21 cellular contexts compared by ENCODE assay signal in the genomic region with DNA sequence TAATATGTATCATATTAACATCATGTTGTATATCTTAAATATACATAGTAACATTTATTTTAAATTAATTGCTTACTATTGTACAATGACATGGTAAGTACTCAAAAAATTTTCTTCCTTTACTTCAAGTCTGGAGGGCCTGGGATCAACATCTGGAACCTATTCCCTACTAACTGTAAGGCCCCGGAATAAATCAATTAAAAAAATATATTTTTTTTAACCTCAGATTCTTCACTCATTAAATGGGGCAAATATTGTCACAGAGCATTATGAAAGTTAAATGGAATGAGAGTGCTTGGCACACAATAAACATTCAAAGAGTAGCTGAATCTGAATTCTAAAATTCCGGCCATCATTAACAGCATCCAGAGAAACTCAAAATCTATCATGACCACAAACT.
"Had no signal": no experiment of that assay in that cellular context is flagged by ENCODE, and none has a peak within 500 bp of the region (broad histone marks: within the 10 kb centered on the region; RNA-seq: fewer than 3 reads in every experiment).

No MANE protein-coding gene starts in this region.

- DNase-seq: activated CD4-positive, alpha-beta T cell treated with anti-CD3 and anti-CD28 coated beads, Interleukin-2, amount 10 ng/mL, durations not matched to agents 7 days and 5 days; activated CD4-positive, CD25-positive, alpha-beta regulatory T cell; activated CD8-positive, alpha-beta memory T cell treated with anti-CD3 and anti-CD28 coated beads, Interleukin-2, amount 50 U/mL, for 48 hours; aorta; cerebellar nuclear complex; endodermal cell; kidney; left lung; nephron progenitor cell; occipital lobe; right cardiac atrium; stimulated activated CD4-positive, alpha-beta T cell treated with anti-CD3 and anti-CD28 coated beads, Interleukin-15, amount 100 ng/mL, for 24 hours; stimulated activated CD4-positive, alpha-beta T cell treated with anti-CD3 and anti-CD28 coated beads, Interleukin-4, amount 100 ng/mL, for 24 hours; stimulated activated naive CD4-positive, alpha-beta T cell treated with Interleukin-2 at 50 U/mL for 16 hours; substantia nigra; uterus had no signal

- H3K9me3 ChIP-seq: left lung, prostate gland, tibial nerve, uterus had no signal

- H3K36me3 ChIP-seq: left lung, prostate gland, tibial nerve, uterus had no signal

- H3K4me1 Mint-ChIP-seq: endodermal cell, nephron progenitor cell had no signal

- H2AFZ ChIP-seq: hepatocyte had no signal

- H3K4me1 ChIP-seq: prostate gland had no signal

- H3K27me3 Mint-ChIP-seq: activated CD4-positive, alpha-beta T cell treated with anti-CD3 and anti-CD28 coated beads, Interleukin-2, amount 10 ng/mL, durations not matched to agents 7 days and 5 days had no signal

- H3K27ac Mint-ChIP-seq: activated CD4-positive, alpha-beta T cell treated with anti-CD3 and anti-CD28 coated beads, Interleukin-2, amount 10 ng/mL, durations not matched to agents 7 days and 5 days; endodermal cell; nephron progenitor cell; T-helper 1 cell treated with Interleukin-12 subunit alpha and Interleukin-12 subunit beta and Interleukin-4 antibody, amounts not matched to agents 30 μg/mL and 1 μg/mL, for 36 hours had no signal

- H3K27ac ChIP-seq: hepatocyte, left lung, prostate gland, skin epidermis, tibial nerve, uterus had no signal

- H3K4me3 ChIP-seq: hepatocyte, left lung, prostate gland, skin epidermis, tibial nerve, uterus had no signal

- H3K4me3 Mint-ChIP-seq: activated CD4-positive, alpha-beta T cell treated with anti-CD3 and anti-CD28 coated beads, Interleukin-2, amount 10 ng/mL, durations not matched to agents 7 days and 5 days; endodermal cell; nephron progenitor cell; T-helper 1 cell treated with Interleukin-12 subunit alpha and Interleukin-12 subunit beta and Interleukin-4 antibody, amounts not matched to agents 30 μg/mL and 1 μg/mL, for 36 hours had no signal

- ATAC-seq: left lung, right cardiac atrium had no signal

- H3K27me3 ChIP-seq: hepatocyte, left lung, tibial nerve had no signal

- H3K4me2 ChIP-seq: hepatocyte had no signal

- H3K9me3 Mint-ChIP-seq: endodermal cell had no signal
